ENCODE assay signal across 13 cellular contexts in genomic region chr5:173229381-173229959, GRCh38. TPM values are rescaled to one million over a fixed set of nuclear protein-coding genes. Genes with fewer than 3 reads are reported as not detected.
A peak's percentile ranks its signal among the peaks of the same experiment; 100 is the strongest.
DNase-seq lines count a peak whose midpoint lies in the region; ATAC-seq and TF ChIP-seq lines count a peak whose summit lies in the region.
"Had no signal": no experiment of that assay in that cellular context is flagged by ENCODE, and none has a peak within 500 bp of the region (broad histone marks: within the 10 kb centered on the region; RNA-seq: fewer than 3 reads in every experiment).

No MANE protein-coding gene starts in this region.

- H3K27ac ChIP-seq in upper lobe of right lung, result no peak overlapping the region

- H3K27me3 Mint-ChIP-seq in activated T-cell treated with anti-CD3 and anti-CD28 coated beads, Interleukin-2, amount 50 U/mL, for 24 hours, result peaks cover 87% of the 10 kb centered on the region
- H3K27me3 Mint-ChIP-seq in activated naive CD8-positive, alpha-beta T cell treated with anti-CD3 and anti-CD28 coated beads, Interleukin-2, amount 50 U/mL, for 24 hours, result peaks cover 78% of the 10 kb centered on the region
- peaks cover 78 to 89% of the 10 kb centered on the region in 2 donors for H3K27me3 Mint-ChIP-seq in stimulated activated naive B cell treated with anti-CD40 and anti-IgM and Interleukin-4, amounts not matched to agents 10 μg/mL and 1 μg/mL and 100 μg/mL, for 72 hours

- H3K27ac Mint-ChIP-seq in activated T-cell treated with anti-CD3 and anti-CD28 coated beads, Interleukin-2, amount 50 U/mL, for 24 hours, result peak overlapping the region; percentile 44
- peak overlapping the region; percentile 67 for H3K27ac Mint-ChIP-seq in activated naive CD8-positive, alpha-beta T cell treated with anti-CD3 and anti-CD28 coated beads, Interleukin-2, amount 50 U/mL, for 24 hours
- H3K27ac Mint-ChIP-seq in stimulated activated naive B cell treated with anti-CD40 and anti-IgM and Interleukin-4, amounts not matched to agents 10 μg/mL and 1 μg/mL and 100 μg/mL, for 72 hours, result peak overlapping the region; percentile 78

- H3K36me3 ChIP-seq in iPS-15b (ENCODE audit: control insufficient read depth, insufficient read depth, low read length), result no peaks in the 10 kb centered on the region
- H3K36me3 ChIP-seq in upper lobe of right lung, result no peaks in the 10 kb centered on the region

- no peaks in the 10 kb centered on the region for H3K4me1 ChIP-seq in iPS-15b (ENCODE audit: control insufficient read depth, insufficient read depth, low read length)
- H3K4me1 ChIP-seq in upper lobe of right lung, result peaks cover 29% of the 10 kb centered on the region

- no peaks in the 10 kb centered on the region for H3K9me3 ChIP-seq in iPS-15b (ENCODE audit: control insufficient read depth, insufficient read depth, low read length)
- no peaks in the 10 kb centered on the region for H3K9me3 ChIP-seq in upper lobe of right lung

- H3K9me3 Mint-ChIP-seq in activated T-cell treated with anti-CD3 and anti-CD28 coated beads, Interleukin-2, amount 50 U/mL, for 24 hours, result no peaks in the 10 kb centered on the region
- H3K9me3 Mint-ChIP-seq in activated naive CD8-positive, alpha-beta T cell treated with anti-CD3 and anti-CD28 coated beads, Interleukin-2, amount 50 U/mL, for 24 hours, result no peaks in the 10 kb centered on the region
- peaks cover 0 to 7% of the 10 kb centered on the region in 2 donors for H3K9me3 Mint-ChIP-seq in stimulated activated naive B cell treated with anti-CD40 and anti-IgM and Interleukin-4, amounts not matched to agents 10 μg/mL and 1 μg/mL and 100 μg/mL, for 72 hours

- no peak for DNase-seq in activated T-cell treated with anti-CD3 and anti-CD28 coated beads, Interleukin-2, amount 50 U/mL, for 24 hours
- DNase-seq in activated T-cell treated with anti-CD3 and anti-CD28 coated beads, Interleukin-2, amount 50 U/mL, for 48 hours, result no peak
- DNase-seq in activated naive CD8-positive, alpha-beta T cell treated with anti-CD3 and anti-CD28 coated beads, Interleukin-2, amount 50 U/mL, for 24 hours, result no peak
- no peak for DNase-seq in stimulated activated naive B cell treated with anti-CD40 and anti-IgM and Interleukin-4, amounts not matched to agents 10 μg/mL and 1 μg/mL and 100 μg/mL, for 72 hours
- DNase-seq in upper lobe of right lung, result no peak
- DNase-seq in HK-2 (ENCODE audit: unreplicated experiment), result no peak
- DNase-seq: left colon, NCI-H345, nucleus accumbens had no signal

- H3K4me3 ChIP-seq in iPS-15b (ENCODE audit: low read depth, low read length) (peak overlapping the region; percentile 16), upper lobe of right lung (no peak overlapping the region)

- intact Hi-C loops in upper lobe of right lung (cut with DNase I), result no loop called here

- H3K4me3 Mint-ChIP-seq in activated T-cell treated with anti-CD3 and anti-CD28 coated beads, Interleukin-2, amount 50 U/mL, for 24 hours, result peak overlapping the region; percentile 64
- H3K4me3 Mint-ChIP-seq in activated naive CD8-positive, alpha-beta T cell treated with anti-CD3 and anti-CD28 coated beads, Interleukin-2, amount 50 U/mL, for 24 hours, result peak overlapping the region; percentile 49
- H3K4me3 Mint-ChIP-seq in stimulated activated naive B cell treated with anti-CD40 and anti-IgM and Interleukin-4, amounts not matched to agents 10 μg/mL and 1 μg/mL and 100 μg/mL, for 72 hours, result peak overlapping the region; percentile 30 to 78

- no peak for ATAC-seq in activated naive CD8-positive, alpha-beta T cell treated with anti-CD3 and anti-CD28 coated beads, Interleukin-2, amount 50 U/mL, for 24 hours
- ATAC-seq in stimulated activated naive B cell treated with anti-CD40 and anti-IgM and Interleukin-4, amounts not matched to agents 10 μg/mL and 1 μg/mL and 100 μg/mL, for 72 hours (replicated peaks), result no peak
- ATAC-seq in upper lobe of right lung (no peak), GM19452 (IDR thresholded peaks at IDR 0.05; ENCODE audit: unreplicated experiment) (no peak)
- ATAC-seq: HCT116, left colon had no signal

- peaks cover 29% of the 10 kb centered on the region for H3K4me1 Mint-ChIP-seq in activated T-cell treated with anti-CD3 and anti-CD28 coated beads, Interleukin-2, amount 50 U/mL, for 24 hours (ENCODE audit: low read depth)
- peaks cover 29% of the 10 kb centered on the region for H3K4me1 Mint-ChIP-seq in activated naive CD8-positive, alpha-beta T cell treated with anti-CD3 and anti-CD28 coated beads, Interleukin-2, amount 50 U/mL, for 24 hours
- H3K4me1 Mint-ChIP-seq in stimulated activated naive B cell treated with anti-CD40 and anti-IgM and Interleukin-4, amounts not matched to agents 10 μg/mL and 1 μg/mL and 100 μg/mL, for 72 hours, result peaks cover 19 to 33% of the 10 kb centered on the region in 2 donors

- H3K27me3 ChIP-seq in iPS-15b (ENCODE audit: control insufficient read depth, insufficient read depth, low read length) (peaks cover 96% of the 10 kb centered on the region), upper lobe of right lung (peaks cover 81% of the 10 kb centered on the region)

- no peak overlapping the region for H3K9ac ChIP-seq in iPS-15b (ENCODE audit: low read depth, low read length)

- TF ChIP-seq CTCF in upper lobe of right lung (IDR thresholded peaks at IDR 0.05), result no peak

- H3K36me3 Mint-ChIP-seq in activated T-cell treated with anti-CD3 and anti-CD28 coated beads, Interleukin-2, amount 50 U/mL, for 24 hours (ENCODE audit: low read depth), result no peaks in the 10 kb centered on the region
- no peaks in the 10 kb centered on the region for H3K36me3 Mint-ChIP-seq in activated naive CD8-positive, alpha-beta T cell treated with anti-CD3 and anti-CD28 coated beads, Interleukin-2, amount 50 U/mL, for 24 hours (ENCODE audit: low read depth)
- H3K36me3 Mint-ChIP-seq in stimulated activated naive B cell treated with anti-CD40 and anti-IgM and Interleukin-4, amounts not matched to agents 10 μg/mL and 1 μg/mL and 100 μg/mL, for 72 hours, result peaks cover 3 to 4% of the 10 kb centered on the region in 2 donors

RNA-seq across cellular contexts. Expression of gene NKX2-5, which starts 5.5 kb away (rescaled TPM):
- not detected for total RNA-seq in upper lobe of right lung
- total RNA-seq: left colon, OCI-LY7 had no signal
